17 cellular contexts compared by ENCODE assay signal in genomic region chr7:122637799-122638198, GRCh38.
DNase-seq lines count a peak whose midpoint lies in the region; TF ChIP-seq lines count a peak whose summit lies in the region.
"Had no signal": no experiment of that assay in that cellular context is flagged by ENCODE, and none has a peak within 500 bp of the region (broad histone marks: within the 10 kb centered on the region; RNA-seq: fewer than 3 reads in every experiment).

No MANE protein-coding gene starts in this region.

- H3K4me3 ChIP-seq in stomach (no peak overlapping the region), MG63 (no peak overlapping the region)
- H3K4me3 ChIP-seq: BLaER1 treated with 17β-estradiol and CSF1 and Interleukin-3, amounts not matched to agents 10 nM and 100 nM had no signal

- no peaks in the 10 kb centered on the region for H3K36me3 ChIP-seq in stomach
- H3K36me3 ChIP-seq in MG63 = no peaks in the 10 kb centered on the region
- H3K36me3 ChIP-seq: BLaER1 treated with 17β-estradiol and CSF1 and Interleukin-3, amounts not matched to agents 10 nM and 100 nM had no signal

- H3K27me3 ChIP-seq in stomach = no peaks in the 10 kb centered on the region
- no peaks in the 10 kb centered on the region for H3K27me3 ChIP-seq in MG63
- H3K27me3 ChIP-seq: BLaER1 treated with 17β-estradiol and CSF1 and Interleukin-3, amounts not matched to agents 10 nM and 100 nM had no signal

- 62 to 83% (median 72%) methylated on average over 2 of the region's 2 CpGs for WGBS in stomach, 5 donors

- TF ChIP-seq POLR2A in stomach (IDR thresholded peaks at IDR 0.05) = no peak

- intact Hi-C loops in stomach (cut with DNase I; ENCODE audit: low total_unique reads) = no loop called here

- no peak for TF ChIP-seq EP300 in stomach (IDR thresholded peaks at IDR 0.05)

- peak overlapping the region in 1 of 5 donors; percentile 7 for H3K27ac ChIP-seq in stomach
- H3K27ac ChIP-seq: BLaER1 treated with 17β-estradiol and CSF1 and Interleukin-3, amounts not matched to agents 10 nM and 100 nM had no signal

- TF ChIP-seq CTCF in stomach (IDR thresholded peaks at IDR 0.05) = no peak

- in situ Hi-C loops in G401 (cut with HindIII; ENCODE audit: low sequenced_read_pairs) = no loop called here

- DNase-seq in G401 (ENCODE audit: low spot score) (peak; percentile 83), NCI-H2196 (lab: John Stamatoyannopoulos, UW; ENCODE audit: unreplicated experiment) (peak; percentile 44), cerebellar cortex (ENCODE audit: low spot score) (peak; percentile 80), stomach (peak; percentile 28), MG63 (no peak), COR-L47 (lab: John Stamatoyannopoulos, UW) (no peak)
- DNase-seq in activated CD4-positive, CD25-positive, alpha-beta regulatory T cell treated with anti-CD3 and anti-CD28 coated beads, Interleukin-2, amount 50 U/mL, for 72 hours = no peak
- DNase-seq: ACHN; CD4-positive, alpha-beta T cell; DMS153; DMS79 treated with DMSO at 0.1 percent for 48 hours; EL; GDM1; GOT3; H9; IMR-90 had no signal

- H3K9me3 ChIP-seq in stomach (no peaks in the 10 kb centered on the region), MG63 (no peaks in the 10 kb centered on the region)
- H3K9me3 ChIP-seq: BLaER1 treated with 17β-estradiol and CSF1 and Interleukin-3, amounts not matched to agents 10 nM and 100 nM had no signal

- no peaks in the 10 kb centered on the region for H3K4me1 ChIP-seq in stomach
- H3K4me1 ChIP-seq: BLaER1 treated with 17β-estradiol and CSF1 and Interleukin-3, amounts not matched to agents 10 nM and 100 nM had no signal

Comparison
In these comparisons a context has a peak if more than half of its experiments do, and no peak if none do; other contexts are left out.
1. DNase-seq: peak in G401 (single experiment), NCI-H2196 (single experiment), cerebellar cortex (single experiment) and stomach (single experiment); none in MG63 (single experiment), COR-L47 (single experiment) and activated CD4-positive, CD25-positive, alpha-beta regulatory T cell treated with anti-CD3 and anti-CD28 coated beads, Interleukin-2, amount 50 U/mL, for 72 hours (single experiment).